1 cellular context compared by ENCODE assay signal in the genomic region with DNA sequence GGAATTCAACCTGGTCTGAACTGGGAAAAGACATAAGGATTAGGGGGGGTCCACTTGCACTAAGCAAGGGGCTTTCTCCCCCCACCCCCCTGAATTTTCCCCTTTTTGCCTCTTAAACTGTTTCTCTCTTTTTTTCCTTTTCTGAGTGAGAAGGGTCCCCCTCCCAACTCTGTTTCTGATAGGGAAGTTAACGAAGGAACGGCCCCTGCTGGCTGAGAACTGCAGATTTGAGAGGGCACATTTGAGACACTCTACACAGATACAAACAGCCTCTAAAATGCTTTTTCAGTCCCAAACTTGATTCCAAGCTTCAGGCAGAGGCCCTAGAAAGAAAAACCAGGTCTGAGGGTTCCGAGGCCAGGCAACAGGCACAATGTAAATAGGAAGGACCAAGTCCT.
TF ChIP-seq lines count a peak whose summit lies in the region.

No MANE protein-coding gene starts in this region.

TF ChIP-seq in WTC11, 78 proteins besides CTCF, POLR2A, EP300 and RAD21 (continued from another document):
- TF ChIP-seq, protein P1, sequence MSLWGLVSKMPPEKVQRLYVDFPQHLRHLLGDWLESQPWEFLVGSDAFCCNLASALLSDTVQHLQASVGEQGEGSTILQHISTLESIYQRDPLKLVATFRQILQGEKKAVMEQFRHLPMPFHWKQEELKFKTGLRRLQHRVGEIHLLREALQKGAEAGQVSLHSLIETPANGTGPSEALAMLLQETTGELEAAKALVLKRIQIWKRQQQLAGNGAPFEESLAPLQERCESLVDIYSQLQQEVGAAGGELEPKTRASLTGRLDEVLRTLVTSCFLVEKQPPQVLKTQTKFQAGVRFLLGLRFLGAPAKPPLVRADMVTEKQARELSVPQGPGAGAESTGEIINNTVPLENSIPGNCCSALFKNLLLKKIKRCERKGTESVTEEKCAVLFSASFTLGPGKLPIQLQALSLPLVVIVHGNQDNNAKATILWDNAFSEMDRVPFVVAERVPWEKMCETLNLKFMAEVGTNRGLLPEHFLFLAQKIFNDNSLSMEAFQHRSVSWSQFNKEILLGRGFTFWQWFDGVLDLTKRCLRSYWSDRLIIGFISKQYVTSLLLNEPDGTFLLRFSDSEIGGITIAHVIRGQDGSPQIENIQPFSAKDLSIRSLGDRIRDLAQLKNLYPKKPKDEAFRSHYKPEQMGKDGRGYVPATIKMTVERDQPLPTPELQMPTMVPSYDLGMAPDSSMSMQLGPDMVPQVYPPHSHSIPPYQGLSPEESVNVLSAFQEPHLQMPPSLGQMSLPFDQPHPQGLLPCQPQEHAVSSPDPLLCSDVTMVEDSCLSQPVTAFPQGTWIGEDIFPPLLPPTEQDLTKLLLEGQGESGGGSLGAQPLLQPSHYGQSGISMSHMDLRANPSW (CRISPR knock-in tag; conservative IDR thresholded peaks at IDR 0.05; ENCODE audit: low read depth): no peak
- no peak for TF ChIP-seq FOXK1 (CRISPR knock-in tag; IDR thresholded peaks at IDR 0.05)
- no peak for TF ChIP-seq ATF1 (CRISPR knock-in tag; IDR thresholded peaks at IDR 0.05)
- no peak for TF ChIP-seq IRF2 (CRISPR knock-in tag; IDR thresholded peaks at IDR 0.05; ENCODE audit: borderline replicate concordance, low read depth)
- TF ChIP-seq FOXP1 (CRISPR knock-in tag; IDR thresholded peaks at IDR 0.05; ENCODE audit: borderline replicate concordance): no peak
- TF ChIP-seq, protein P2, sequence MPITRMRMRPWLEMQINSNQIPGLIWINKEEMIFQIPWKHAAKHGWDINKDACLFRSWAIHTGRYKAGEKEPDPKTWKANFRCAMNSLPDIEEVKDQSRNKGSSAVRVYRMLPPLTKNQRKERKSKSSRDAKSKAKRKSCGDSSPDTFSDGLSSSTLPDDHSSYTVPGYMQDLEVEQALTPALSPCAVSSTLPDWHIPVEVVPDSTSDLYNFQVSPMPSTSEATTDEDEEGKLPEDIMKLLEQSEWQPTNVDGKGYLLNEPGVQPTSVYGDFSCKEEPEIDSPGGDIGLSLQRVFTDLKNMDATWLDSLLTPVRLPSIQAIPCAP (CRISPR knock-in tag; IDR thresholded peaks at IDR 0.05): no peak
- TF ChIP-seq, protein P3, sequence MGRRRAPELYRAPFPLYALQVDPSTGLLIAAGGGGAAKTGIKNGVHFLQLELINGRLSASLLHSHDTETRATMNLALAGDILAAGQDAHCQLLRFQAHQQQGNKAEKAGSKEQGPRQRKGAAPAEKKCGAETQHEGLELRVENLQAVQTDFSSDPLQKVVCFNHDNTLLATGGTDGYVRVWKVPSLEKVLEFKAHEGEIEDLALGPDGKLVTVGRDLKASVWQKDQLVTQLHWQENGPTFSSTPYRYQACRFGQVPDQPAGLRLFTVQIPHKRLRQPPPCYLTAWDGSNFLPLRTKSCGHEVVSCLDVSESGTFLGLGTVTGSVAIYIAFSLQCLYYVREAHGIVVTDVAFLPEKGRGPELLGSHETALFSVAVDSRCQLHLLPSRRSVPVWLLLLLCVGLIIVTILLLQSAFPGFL (CRISPR knock-in tag; IDR thresholded peaks at IDR 0.05; ENCODE audit: borderline replicate concordance): no peak
- no peak for TF ChIP-seq TEAD4 (CRISPR knock-in tag; IDR thresholded peaks at IDR 0.05)
